In the genomic region with DNA sequence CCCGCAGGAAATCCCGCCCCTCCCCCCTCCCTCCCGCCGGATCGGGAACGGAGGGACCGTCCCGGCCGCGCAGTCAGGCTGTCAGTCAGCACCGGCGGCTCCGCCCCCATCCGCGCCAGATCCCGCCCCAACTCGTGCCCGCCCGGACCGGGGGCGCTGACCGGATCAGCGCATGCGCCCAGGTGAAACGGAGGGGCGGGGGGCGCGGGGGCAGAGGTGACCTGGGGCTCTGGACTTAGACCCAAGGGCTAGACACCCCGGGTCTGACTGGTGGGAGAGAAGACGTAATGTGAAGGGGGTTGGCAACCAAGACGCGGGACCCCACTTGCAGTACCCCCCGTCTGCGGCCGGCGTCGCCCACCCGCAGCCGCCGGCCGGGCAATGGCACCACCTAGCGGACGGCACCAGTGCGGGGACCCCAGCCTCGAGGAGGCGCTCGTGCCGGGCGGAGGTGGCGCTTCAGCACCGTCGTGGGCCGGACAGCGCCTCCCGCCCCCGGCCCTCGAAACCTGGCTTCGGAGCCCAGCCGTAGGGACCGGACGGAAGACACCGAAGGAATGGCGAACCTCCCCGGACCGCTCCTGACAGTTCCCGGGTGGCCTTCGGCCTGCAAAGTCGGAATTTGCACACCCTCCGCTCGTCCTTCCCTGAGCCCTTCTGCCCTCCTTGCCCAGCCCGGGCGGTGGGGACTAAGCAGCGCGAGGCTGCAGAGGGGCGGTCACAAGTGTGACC, we compare ENCODE assay signal across 1 cellular context.
A peak's percentile ranks its signal among the peaks of the same experiment; 100 is the strongest.
TF ChIP-seq lines count a peak whose summit lies in the region.

A gene with protein sequence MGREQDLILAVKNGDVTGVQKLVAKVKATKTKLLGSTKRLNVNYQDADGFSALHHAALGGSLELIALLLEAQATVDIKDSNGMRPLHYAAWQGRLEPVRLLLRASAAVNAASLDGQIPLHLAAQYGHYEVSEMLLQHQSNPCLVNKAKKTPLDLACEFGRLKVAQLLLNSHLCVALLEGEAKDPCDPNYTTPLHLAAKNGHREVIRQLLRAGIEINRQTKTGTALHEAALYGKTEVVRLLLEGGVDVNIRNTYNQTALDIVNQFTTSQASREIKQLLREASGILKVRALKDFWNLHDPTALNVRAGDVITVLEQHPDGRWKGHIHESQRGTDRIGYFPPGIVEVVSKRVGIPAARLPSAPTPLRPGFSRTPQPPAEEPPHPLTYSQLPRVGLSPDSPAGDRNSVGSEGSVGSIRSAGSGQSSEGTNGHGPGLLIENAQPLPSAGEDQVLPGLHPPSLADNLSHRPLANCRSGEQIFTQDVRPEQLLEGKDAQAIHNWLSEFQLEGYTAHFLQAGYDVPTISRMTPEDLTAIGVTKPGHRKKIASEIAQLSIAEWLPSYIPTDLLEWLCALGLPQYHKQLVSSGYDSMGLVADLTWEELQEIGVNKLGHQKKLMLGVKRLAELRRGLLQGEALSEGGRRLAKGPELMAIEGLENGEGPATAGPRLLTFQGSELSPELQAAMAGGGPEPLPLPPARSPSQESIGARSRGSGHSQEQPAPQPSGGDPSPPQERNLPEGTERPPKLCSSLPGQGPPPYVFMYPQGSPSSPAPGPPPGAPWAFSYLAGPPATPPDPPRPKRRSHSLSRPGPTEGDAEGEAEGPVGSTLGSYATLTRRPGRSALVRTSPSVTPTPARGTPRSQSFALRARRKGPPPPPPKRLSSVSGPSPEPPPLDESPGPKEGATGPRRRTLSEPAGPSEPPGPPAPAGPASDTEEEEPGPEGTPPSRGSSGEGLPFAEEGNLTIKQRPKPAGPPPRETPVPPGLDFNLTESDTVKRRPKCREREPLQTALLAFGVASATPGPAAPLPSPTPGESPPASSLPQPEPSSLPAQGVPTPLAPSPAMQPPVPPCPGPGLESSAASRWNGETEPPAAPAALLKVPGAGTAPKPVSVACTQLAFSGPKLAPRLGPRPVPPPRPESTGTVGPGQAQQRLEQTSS (N-terminal part only) (minus strand): TSS at position 15 of the 732 bp plus-strand sequence. CDS start 1,733 bp downstream, outside the sequence.

TF ChIP-seq in HepG2, 621 proteins besides CTCF, POLR2A, EP300 and RAD21 (continued from another document and continues in another):
- TF ChIP-seq, protein P1, sequence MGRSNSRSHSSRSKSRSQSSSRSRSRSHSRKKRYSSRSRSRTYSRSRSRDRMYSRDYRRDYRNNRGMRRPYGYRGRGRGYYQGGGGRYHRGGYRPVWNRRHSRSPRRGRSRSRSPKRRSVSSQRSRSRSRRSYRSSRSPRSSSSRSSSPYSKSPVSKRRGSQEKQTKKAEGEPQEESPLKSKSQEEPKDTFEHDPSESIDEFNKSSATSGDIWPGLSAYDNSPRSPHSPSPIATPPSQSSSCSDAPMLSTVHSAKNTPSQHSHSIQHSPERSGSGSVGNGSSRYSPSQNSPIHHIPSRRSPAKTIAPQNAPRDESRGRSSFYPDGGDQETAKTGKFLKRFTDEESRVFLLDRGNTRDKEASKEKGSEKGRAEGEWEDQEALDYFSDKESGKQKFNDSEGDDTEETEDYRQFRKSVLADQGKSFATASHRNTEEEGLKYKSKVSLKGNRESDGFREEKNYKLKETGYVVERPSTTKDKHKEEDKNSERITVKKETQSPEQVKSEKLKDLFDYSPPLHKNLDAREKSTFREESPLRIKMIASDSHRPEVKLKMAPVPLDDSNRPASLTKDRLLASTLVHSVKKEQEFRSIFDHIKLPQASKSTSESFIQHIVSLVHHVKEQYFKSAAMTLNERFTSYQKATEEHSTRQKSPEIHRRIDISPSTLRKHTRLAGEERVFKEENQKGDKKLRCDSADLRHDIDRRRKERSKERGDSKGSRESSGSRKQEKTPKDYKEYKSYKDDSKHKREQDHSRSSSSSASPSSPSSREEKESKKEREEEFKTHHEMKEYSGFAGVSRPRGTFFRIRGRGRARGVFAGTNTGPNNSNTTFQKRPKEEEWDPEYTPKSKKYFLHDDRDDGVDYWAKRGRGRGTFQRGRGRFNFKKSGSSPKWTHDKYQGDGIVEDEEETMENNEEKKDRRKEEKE (IDR thresholded peaks at IDR 0.05): no peak
- TF ChIP-seq, protein P2, sequence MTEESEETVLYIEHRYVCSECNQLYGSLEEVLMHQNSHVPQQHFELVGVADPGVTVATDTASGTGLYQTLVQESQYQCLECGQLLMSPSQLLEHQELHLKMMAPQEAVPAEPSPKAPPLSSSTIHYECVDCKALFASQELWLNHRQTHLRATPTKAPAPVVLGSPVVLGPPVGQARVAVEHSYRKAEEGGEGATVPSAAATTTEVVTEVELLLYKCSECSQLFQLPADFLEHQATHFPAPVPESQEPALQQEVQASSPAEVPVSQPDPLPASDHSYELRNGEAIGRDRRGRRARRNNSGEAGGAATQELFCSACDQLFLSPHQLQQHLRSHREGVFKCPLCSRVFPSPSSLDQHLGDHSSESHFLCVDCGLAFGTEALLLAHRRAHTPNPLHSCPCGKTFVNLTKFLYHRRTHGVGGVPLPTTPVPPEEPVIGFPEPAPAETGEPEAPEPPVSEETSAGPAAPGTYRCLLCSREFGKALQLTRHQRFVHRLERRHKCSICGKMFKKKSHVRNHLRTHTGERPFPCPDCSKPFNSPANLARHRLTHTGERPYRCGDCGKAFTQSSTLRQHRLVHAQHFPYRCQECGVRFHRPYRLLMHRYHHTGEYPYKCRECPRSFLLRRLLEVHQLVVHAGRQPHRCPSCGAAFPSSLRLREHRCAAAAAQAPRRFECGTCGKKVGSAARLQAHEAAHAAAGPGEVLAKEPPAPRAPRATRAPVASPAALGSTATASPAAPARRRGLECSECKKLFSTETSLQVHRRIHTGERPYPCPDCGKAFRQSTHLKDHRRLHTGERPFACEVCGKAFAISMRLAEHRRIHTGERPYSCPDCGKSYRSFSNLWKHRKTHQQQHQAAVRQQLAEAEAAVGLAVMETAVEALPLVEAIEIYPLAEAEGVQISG (CRISPR knock-in tag; IDR thresholded peaks at IDR 0.05): no peak; the same call in 1 of the 2 replicates
- TF ChIP-seq, protein P3, sequence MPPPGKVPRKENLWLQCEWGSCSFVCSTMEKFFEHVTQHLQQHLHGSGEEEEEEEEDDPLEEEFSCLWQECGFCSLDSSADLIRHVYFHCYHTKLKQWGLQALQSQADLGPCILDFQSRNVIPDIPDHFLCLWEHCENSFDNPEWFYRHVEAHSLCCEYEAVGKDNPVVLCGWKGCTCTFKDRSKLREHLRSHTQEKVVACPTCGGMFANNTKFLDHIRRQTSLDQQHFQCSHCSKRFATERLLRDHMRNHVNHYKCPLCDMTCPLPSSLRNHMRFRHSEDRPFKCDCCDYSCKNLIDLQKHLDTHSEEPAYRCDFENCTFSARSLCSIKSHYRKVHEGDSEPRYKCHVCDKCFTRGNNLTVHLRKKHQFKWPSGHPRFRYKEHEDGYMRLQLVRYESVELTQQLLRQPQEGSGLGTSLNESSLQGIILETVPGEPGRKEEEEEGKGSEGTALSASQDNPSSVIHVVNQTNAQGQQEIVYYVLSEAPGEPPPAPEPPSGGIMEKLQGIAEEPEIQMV (CRISPR knock-in tag; IDR thresholded peaks at IDR 0.05; ENCODE audit: low read depth): peak; percentile 82
- TF ChIP-seq NFIC (IDR thresholded peaks at IDR 0.05; ENCODE audit: low read length) (no peak), SYNCRIP (IDR thresholded peaks at IDR 0.05; ENCODE audit: insufficient read depth, low read depth, low read length) (no peak), KLF16 (CRISPR knock-in tag; IDR thresholded peaks at IDR 0.05) (peak; percentile 60 to 96; a peak in 2 of 4 replicates), ZNF674 (CRISPR knock-in tag; IDR thresholded peaks at IDR 0.05; ENCODE audit: low read depth) (no peak), TCF7 (IDR thresholded peaks at IDR 0.05; ENCODE audit: low read depth) (no peak), JUND (CRISPR knock-in tag; IDR thresholded peaks at IDR 0.05) (0 out of 2 replicates have a peak, but pooled peaks have one; percentile 30), CBX1 (IDR thresholded peaks at IDR 0.05; ENCODE audit: low read depth) (peak; percentile 20), NFE2 (CRISPR knock-in tag; IDR thresholded peaks at IDR 0.05) (no peak), SUZ12 (IDR thresholded peaks at IDR 0.05; ENCODE audit: low read depth, low read length) (no peak), MXI1 (IDR thresholded peaks at IDR 0.05; ENCODE audit: borderline replicate concordance, low read depth, low read length) (peak; percentile 96), SATB2 (CRISPR knock-in tag; IDR thresholded peaks at IDR 0.05) (peak; percentile 57; the same call in 1 of the 2 replicates), ZNF12 (CRISPR knock-in tag; IDR thresholded peaks at IDR 0.05) (peak; percentile 84; the same call in 1 of the 2 replicates), NFKB2 (CRISPR knock-in tag; IDR thresholded peaks at IDR 0.05; ENCODE audit: borderline replicate concordance) (peak; percentile 97), MED1 (CRISPR knock-in tag; IDR thresholded peaks at IDR 0.05) (peak; percentile 64), HNRNPLL (IDR thresholded peaks at IDR 0.05; ENCODE audit: low read depth, low read length, poor library complexity, severe bottlenecking) (peak; percentile 70), RFXAP (CRISPR knock-in tag; IDR thresholded peaks at IDR 0.05; ENCODE audit: borderline replicate concordance) (no peak; the same call in 1 of the 2 replicates), HDAC6 (IDR thresholded peaks at IDR 0.05; ENCODE audit: low read depth, low read length) (no peak)
- TF ChIP-seq, protein P4, sequence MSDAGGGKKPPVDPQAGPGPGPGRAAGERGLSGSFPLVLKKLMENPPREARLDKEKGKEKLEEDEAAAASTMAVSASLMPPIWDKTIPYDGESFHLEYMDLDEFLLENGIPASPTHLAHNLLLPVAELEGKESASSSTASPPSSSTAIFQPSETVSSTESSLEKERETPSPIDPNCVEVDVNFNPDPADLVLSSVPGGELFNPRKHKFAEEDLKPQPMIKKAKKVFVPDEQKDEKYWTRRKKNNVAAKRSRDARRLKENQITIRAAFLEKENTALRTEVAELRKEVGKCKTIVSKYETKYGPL (CRISPR knock-in tag; IDR thresholded peaks at IDR 0.05): peak; percentile 64; the same call in 1 of the 2 replicates
- TF ChIP-seq, protein P5, sequence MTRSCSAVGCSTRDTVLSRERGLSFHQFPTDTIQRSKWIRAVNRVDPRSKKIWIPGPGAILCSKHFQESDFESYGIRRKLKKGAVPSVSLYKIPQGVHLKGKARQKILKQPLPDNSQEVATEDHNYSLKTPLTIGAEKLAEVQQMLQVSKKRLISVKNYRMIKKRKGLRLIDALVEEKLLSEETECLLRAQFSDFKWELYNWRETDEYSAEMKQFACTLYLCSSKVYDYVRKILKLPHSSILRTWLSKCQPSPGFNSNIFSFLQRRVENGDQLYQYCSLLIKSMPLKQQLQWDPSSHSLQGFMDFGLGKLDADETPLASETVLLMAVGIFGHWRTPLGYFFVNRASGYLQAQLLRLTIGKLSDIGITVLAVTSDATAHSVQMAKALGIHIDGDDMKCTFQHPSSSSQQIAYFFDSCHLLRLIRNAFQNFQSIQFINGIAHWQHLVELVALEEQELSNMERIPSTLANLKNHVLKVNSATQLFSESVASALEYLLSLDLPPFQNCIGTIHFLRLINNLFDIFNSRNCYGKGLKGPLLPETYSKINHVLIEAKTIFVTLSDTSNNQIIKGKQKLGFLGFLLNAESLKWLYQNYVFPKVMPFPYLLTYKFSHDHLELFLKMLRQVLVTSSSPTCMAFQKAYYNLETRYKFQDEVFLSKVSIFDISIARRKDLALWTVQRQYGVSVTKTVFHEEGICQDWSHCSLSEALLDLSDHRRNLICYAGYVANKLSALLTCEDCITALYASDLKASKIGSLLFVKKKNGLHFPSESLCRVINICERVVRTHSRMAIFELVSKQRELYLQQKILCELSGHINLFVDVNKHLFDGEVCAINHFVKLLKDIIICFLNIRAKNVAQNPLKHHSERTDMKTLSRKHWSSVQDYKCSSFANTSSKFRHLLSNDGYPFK (CRISPR knock-in tag; IDR thresholded peaks at IDR 0.05; ENCODE audit: borderline replicate concordance): peak; percentile 90
- TF ChIP-seq, protein P6, sequence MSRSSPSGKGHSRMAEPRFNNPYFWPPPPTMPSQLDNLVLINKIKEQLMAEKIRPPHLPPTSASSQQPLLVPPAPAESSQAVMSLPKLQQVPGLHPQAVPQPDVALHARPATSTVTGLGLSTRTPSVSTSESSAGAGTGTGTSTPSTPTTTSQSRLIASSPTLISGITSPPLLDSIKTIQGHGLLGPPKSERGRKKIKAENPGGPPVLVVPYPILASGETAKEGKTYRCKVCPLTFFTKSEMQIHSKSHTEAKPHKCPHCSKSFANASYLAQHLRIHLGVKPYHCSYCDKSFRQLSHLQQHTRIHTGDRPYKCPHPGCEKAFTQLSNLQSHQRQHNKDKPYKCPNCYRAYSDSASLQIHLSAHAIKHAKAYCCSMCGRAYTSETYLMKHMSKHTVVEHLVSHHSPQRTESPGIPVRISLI (CRISPR knock-in tag; IDR thresholded peaks at IDR 0.05; ENCODE audit: borderline replicate concordance): peak; percentile 79; the same call in 1 of the 2 replicates
- TF ChIP-seq, protein P7, sequence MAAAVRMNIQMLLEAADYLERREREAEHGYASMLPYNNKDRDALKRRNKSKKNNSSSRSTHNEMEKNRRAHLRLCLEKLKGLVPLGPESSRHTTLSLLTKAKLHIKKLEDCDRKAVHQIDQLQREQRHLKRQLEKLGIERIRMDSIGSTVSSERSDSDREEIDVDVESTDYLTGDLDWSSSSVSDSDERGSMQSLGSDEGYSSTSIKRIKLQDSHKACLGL (CRISPR knock-in tag; IDR thresholded peaks at IDR 0.05): peak; percentile 99
- TF ChIP-seq, protein P8, sequence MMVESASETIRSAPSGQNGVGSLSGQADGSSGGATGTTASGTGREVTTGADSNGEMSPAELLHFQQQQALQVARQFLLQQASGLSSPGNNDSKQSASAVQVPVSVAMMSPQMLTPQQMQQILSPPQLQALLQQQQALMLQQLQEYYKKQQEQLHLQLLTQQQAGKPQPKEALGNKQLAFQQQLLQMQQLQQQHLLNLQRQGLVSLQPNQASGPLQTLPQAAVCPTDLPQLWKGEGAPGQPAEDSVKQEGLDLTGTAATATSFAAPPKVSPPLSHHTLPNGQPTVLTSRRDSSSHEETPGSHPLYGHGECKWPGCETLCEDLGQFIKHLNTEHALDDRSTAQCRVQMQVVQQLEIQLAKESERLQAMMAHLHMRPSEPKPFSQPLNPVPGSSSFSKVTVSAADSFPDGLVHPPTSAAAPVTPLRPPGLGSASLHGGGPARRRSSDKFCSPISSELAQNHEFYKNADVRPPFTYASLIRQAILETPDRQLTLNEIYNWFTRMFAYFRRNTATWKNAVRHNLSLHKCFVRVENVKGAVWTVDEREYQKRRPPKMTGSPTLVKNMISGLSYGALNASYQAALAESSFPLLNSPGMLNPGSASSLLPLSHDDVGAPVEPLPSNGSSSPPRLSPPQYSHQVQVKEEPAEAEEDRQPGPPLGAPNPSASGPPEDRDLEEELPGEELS (CRISPR knock-in tag; IDR thresholded peaks at IDR 0.05): 0 out of 2 replicates have a peak, but pooled peaks have one; percentile 24
- TF ChIP-seq, protein P9, sequence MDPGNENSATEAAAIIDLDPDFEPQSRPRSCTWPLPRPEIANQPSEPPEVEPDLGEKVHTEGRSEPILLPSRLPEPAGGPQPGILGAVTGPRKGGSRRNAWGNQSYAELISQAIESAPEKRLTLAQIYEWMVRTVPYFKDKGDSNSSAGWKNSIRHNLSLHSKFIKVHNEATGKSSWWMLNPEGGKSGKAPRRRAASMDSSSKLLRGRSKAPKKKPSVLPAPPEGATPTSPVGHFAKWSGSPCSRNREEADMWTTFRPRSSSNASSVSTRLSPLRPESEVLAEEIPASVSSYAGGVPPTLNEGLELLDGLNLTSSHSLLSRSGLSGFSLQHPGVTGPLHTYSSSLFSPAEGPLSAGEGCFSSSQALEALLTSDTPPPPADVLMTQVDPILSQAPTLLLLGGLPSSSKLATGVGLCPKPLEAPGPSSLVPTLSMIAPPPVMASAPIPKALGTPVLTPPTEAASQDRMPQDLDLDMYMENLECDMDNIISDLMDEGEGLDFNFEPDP (CRISPR knock-in tag; conservative IDR thresholded peaks at IDR 0.05): 0 out of 2 replicates have a peak, but pooled peaks have one; percentile 92
